Comparison of ENCODE assay signal across 1 cellular context in the genomic region with DNA sequence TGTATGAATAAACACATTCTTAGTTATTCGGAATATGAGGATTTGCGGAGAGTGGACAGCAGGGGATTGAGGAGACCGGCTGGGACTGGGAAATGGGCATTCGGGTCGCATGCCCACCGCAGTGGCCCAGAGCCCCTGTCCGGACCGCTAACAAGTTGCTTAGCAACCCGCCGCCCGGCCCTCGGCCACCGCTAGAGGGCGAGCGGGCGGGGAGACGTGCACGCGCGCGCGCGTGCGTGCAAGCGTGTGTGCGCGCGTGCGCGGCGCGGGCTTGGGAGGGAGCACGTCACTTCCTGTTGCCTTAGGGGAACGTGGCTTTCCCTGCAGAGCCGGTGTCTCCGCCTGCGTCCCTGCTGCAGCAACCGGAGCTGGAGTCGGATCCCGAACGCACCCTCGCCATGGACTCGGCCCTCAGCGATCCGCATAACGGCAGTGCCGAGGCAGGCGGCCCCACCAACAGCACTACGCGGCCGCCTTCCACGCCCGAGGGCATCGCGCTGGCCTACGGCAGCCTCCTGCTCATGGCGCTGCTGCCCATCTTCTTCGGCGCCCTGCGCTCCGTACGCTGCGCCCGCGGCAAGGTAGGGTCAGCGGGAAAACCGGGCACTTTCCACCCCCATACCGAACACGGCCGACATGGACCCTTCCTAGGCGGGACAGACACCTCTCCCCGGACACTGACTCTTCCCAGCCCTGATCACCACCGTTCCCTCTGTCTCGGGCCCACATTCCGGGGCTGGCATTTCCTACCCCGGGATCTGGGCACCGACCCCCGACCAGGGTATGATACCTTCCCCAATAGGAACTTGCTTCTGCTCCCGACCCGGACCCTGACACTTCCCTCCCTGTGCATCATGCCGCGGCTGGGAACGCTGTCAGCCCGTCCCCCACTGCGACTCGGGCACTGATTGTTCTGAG.
TF ChIP-seq lines count a peak whose summit lies in the region.

A gene with protein sequence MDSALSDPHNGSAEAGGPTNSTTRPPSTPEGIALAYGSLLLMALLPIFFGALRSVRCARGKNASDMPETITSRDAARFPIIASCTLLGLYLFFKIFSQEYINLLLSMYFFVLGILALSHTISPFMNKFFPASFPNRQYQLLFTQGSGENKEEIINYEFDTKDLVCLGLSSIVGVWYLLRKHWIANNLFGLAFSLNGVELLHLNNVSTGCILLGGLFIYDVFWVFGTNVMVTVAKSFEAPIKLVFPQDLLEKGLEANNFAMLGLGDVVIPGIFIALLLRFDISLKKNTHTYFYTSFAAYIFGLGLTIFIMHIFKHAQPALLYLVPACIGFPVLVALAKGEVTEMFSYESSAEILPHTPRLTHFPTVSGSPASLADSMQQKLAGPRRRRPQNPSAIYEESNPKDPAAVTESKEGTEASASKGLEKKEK (plus strand): TSS at position 289 of the 918 bp plus-strand sequence. CDS start 110 bp downstream, at position 399.

TF ChIP-seq in K562, 482 proteins besides CTCF, POLR2A, EP300 and RAD21 (continued from another document):
- TF ChIP-seq NEUROD1 (IDR thresholded peaks at IDR 0.05; ENCODE audit: borderline replicate concordance, low read depth, low read length, partially characterized antibody) (peak; percentile 69), SMARCB1 (IDR thresholded peaks at IDR 0.05; ENCODE audit: insufficient read length, low read depth) (no peak), FOXP1 (CRISPR knock-in tag; IDR thresholded peaks at IDR 0.05) (peak; percentile 87), ZNF584 (CRISPR knock-in tag; IDR thresholded peaks at IDR 0.05; ENCODE audit: low read depth) (peak; percentile 93), KLF1 (tag; IDR thresholded peaks at IDR 0.05) (peak; percentile 100), EWSR1 (IDR thresholded peaks at IDR 0.05; ENCODE audit: borderline replicate concordance, low read depth, partially characterized antibody) (no peak), GABPA (tag; conservative IDR thresholded peaks at IDR 0.05; ENCODE audit: low read depth) (peak; percentile 94), ZNF780A (CRISPR knock-in tag; IDR thresholded peaks at IDR 0.05) (no peak), IRF2 (CRISPR knock-in tag; IDR thresholded peaks at IDR 0.05) (0 out of 2 replicates have a peak, but pooled peaks have one; percentile 48)
- TF ChIP-seq, protein P1, sequence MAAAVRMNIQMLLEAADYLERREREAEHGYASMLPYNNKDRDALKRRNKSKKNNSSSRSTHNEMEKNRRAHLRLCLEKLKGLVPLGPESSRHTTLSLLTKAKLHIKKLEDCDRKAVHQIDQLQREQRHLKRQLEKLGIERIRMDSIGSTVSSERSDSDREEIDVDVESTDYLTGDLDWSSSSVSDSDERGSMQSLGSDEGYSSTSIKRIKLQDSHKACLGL (CRISPR knock-in tag; IDR thresholded peaks at IDR 0.05; ENCODE audit: borderline replicate concordance, poor library complexity, severe bottlenecking), result peak; percentile 17
- TF ChIP-seq, protein P2, sequence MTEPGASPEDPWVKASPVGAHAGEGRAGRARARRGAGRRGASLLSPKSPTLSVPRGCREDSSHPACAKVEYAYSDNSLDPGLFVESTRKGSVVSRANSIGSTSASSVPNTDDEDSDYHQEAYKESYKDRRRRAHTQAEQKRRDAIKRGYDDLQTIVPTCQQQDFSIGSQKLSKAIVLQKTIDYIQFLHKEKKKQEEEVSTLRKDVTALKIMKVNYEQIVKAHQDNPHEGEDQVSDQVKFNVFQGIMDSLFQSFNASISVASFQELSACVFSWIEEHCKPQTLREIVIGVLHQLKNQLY (CRISPR knock-in tag; conservative IDR thresholded peaks at IDR 0.05), result peak in 1 of 2 experiments; percentile 70; a peak in 1 of 4 replicates
- TF ChIP-seq, protein P3, sequence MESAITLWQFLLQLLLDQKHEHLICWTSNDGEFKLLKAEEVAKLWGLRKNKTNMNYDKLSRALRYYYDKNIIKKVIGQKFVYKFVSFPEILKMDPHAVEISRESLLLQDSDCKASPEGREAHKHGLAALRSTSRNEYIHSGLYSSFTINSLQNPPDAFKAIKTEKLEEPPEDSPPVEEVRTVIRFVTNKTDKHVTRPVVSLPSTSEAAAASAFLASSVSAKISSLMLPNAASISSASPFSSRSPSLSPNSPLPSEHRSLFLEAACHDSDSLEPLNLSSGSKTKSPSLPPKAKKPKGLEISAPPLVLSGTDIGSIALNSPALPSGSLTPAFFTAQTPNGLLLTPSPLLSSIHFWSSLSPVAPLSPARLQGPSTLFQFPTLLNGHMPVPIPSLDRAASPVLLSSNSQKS (CRISPR knock-in tag; IDR thresholded peaks at IDR 0.05), result no peak
- TF ChIP-seq, protein P4, sequence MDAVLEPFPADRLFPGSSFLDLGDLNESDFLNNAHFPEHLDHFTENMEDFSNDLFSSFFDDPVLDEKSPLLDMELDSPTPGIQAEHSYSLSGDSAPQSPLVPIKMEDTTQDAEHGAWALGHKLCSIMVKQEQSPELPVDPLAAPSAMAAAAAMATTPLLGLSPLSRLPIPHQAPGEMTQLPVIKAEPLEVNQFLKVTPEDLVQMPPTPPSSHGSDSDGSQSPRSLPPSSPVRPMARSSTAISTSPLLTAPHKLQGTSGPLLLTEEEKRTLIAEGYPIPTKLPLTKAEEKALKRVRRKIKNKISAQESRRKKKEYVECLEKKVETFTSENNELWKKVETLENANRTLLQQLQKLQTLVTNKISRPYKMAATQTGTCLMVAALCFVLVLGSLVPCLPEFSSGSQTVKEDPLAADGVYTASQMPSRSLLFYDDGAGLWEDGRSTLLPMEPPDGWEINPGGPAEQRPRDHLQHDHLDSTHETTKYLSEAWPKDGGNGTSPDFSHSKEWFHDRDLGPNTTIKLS (IDR thresholded peaks at IDR 0.05; ENCODE audit: borderline replicate concordance, low read depth), result peak; percentile 92
- TF ChIP-seq, protein P5, sequence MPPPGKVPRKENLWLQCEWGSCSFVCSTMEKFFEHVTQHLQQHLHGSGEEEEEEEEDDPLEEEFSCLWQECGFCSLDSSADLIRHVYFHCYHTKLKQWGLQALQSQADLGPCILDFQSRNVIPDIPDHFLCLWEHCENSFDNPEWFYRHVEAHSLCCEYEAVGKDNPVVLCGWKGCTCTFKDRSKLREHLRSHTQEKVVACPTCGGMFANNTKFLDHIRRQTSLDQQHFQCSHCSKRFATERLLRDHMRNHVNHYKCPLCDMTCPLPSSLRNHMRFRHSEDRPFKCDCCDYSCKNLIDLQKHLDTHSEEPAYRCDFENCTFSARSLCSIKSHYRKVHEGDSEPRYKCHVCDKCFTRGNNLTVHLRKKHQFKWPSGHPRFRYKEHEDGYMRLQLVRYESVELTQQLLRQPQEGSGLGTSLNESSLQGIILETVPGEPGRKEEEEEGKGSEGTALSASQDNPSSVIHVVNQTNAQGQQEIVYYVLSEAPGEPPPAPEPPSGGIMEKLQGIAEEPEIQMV (tag; conservative IDR thresholded peaks at IDR 0.05; ENCODE audit: low read depth), result no peak
TF ChIP-seq in K562: peak in this region for 167.
